ENCODE assay signal across 12 cellular contexts in the genomic region with DNA sequence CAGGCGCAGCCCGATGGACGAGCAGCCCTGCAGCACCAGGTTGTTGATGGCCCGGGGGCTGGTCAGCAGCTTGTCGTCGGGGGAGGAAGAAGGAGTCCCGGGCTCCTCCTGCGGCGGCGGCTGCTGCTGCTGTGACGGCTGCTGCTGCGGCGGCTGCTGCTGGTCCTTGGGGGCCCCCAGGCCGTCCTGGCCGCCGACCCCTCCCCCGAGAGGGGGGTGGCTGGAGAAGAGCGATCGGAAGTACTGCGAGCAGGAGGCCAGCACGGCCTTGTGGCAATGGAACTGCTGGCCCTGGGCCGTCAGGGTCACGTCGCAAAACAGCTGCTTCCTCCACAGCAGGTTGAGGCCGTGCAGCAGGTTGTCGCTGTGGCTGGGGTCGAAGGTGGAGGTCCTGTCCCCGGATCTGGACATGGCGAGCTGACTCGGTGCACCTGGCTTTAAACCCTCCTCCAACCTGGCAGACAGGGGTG. TPM values are rescaled to one million over a fixed set of nuclear protein-coding genes. Genes with fewer than 3 reads are reported as not detected.
DNase-seq lines count a peak whose midpoint lies in the region; ATAC-seq and TF ChIP-seq lines count a peak whose summit lies in the region.
"Had no signal": no experiment of that assay in that cellular context is flagged by ENCODE, and none has a peak within 500 bp of the region (broad histone marks: within the 10 kb centered on the region; RNA-seq: fewer than 3 reads in every experiment).

No MANE protein-coding gene starts in this region.

- intact Hi-C loops in left cardiac atrium (cut with DNase I) = no loop called here
- intact Hi-C loops in body of pancreas (cut with DNase I) = no loop called here
- intact Hi-C loops in Caco-2 (cut with micrococcal nuclease; ENCODE audit: unreplicated experiment) = no loop called here

- TF ChIP-seq POLR2A in body of pancreas (IDR thresholded peaks at IDR 0.05) = no peak
- no peak for TF ChIP-seq POLR2A in erythroblast (IDR thresholded peaks at IDR 0.05; ENCODE audit: low read length)

- no peak for TF ChIP-seq CTCF in cardiac muscle cell (IDR thresholded peaks at IDR 0.05; ENCODE audit: low read depth, low read length)
- no peak for TF ChIP-seq CTCF in body of pancreas (IDR thresholded peaks at IDR 0.05)
- no peak for TF ChIP-seq CTCF in type B pancreatic cell (conservative IDR thresholded peaks at IDR 0.05)
- no peak for TF ChIP-seq CTCF in Caco-2 (IDR thresholded peaks at IDR 0.05; ENCODE audit: insufficient read depth in 1 of 2, low read depth in 1 of 2, low read length in 1 of 2, severe bottlenecking in 1 of 2, unreplicated experiment in 1 of 2)

- BruUV-seq in Caco-2 (replicated peaks; lab: Mats Ljungman, UMichigan) = no TSS peak

- H3K27me3 ChIP-seq in cardiac muscle cell (no peaks in the 10 kb centered on the region), body of pancreas (peaks cover 0 to 18% of the 10 kb centered on the region in 2 donors), Caco-2 (replicated peaks; ENCODE audit: control insufficient read depth, insufficient read depth, low read length) (no peaks in the 10 kb centered on the region; the same call in 1 of the 2 replicates)

- H3K9me3 ChIP-seq in cardiac muscle cell (ENCODE audit: low read depth) = no peaks in the 10 kb centered on the region
- H3K9me3 ChIP-seq in body of pancreas = no peaks in the 10 kb centered on the region
- no peaks in the 10 kb centered on the region for H3K9me3 ChIP-seq in Caco-2

- POLR2A ChIA-PET in Caco-2 (lab: Charles Lee) = no interaction called here

- 3 to 4% methylated on average over 5 to 30 of the region's 30 CpGs for whole genome bisulfite sequencing in body of pancreas, 2 donors

- H3K4me1 Mint-ChIP-seq in type B pancreatic cell (ENCODE audit: unreplicated experiment) = peaks cover 11% of the 10 kb centered on the region
- no peaks in the 10 kb centered on the region for H3K4me1 Mint-ChIP-seq in Caco-2 (ENCODE audit: low read depth, unreplicated experiment)

- ATAC-seq in left cardiac atrium (no peak), body of pancreas (no peak), GM18873 (IDR thresholded peaks at IDR 0.05; ENCODE audit: low FRiP score, unreplicated experiment) (no peak)
- ATAC-seq: left lobe of liver had no signal

- no peaks in the 10 kb centered on the region for H3K9me3 Mint-ChIP-seq in type B pancreatic cell
- H3K9me3 Mint-ChIP-seq in Caco-2 (ENCODE audit: unreplicated experiment) = no peaks in the 10 kb centered on the region

- H3K4me3 Mint-ChIP-seq in type B pancreatic cell (peak overlapping the region; percentile 86), Caco-2 (ENCODE audit: unreplicated experiment) (no peak overlapping the region)

- H3K27ac ChIP-seq in cardiac muscle cell (peak overlapping the region; percentile 87), body of pancreas (no peak overlapping the region)

- H3K36me3 Mint-ChIP-seq in type B pancreatic cell (no peaks in the 10 kb centered on the region), Caco-2 (ENCODE audit: insufficient read depth, unreplicated experiment) (no peaks in the 10 kb centered on the region)

- CTCF ChIA-PET in Caco-2 (lab: Charles Lee) = no interaction called here

- H3K4me1 ChIP-seq in cardiac muscle cell (ENCODE audit: low read depth) (peaks cover 41% of the 10 kb centered on the region), body of pancreas (peaks cover 27% of the 10 kb centered on the region), Caco-2 (no peaks in the 10 kb centered on the region)

- peaks cover 72% of the 10 kb centered on the region for H3K27me3 Mint-ChIP-seq in type B pancreatic cell
- H3K27me3 Mint-ChIP-seq in Caco-2 (ENCODE audit: insufficient read depth, unreplicated experiment) = peaks cover 16% of the 10 kb centered on the region

- H3K4me3 ChIP-seq in cardiac muscle cell (peak overlapping the region; percentile 85), body of pancreas (no peak overlapping the region), Caco-2 (ENCODE audit: low read depth, low read length) (no peak overlapping the region)

- H3K27ac Mint-ChIP-seq in type B pancreatic cell = no peak overlapping the region
- no peak overlapping the region for H3K27ac Mint-ChIP-seq in Caco-2 (ENCODE audit: unreplicated experiment)

- H3K36me3 ChIP-seq in cardiac muscle cell (no peaks in the 10 kb centered on the region), body of pancreas (replicated peaks in 1 of 2; ENCODE audit: insufficient read depth in 1 of 2, low read depth in 2 of 2) (no peaks in the 10 kb centered on the region), Caco-2 (ENCODE audit: control insufficient read depth, insufficient read depth, low read length) (no peaks in the 10 kb centered on the region)

- DNase-seq in cardiac muscle cell (ENCODE audit: low read depth in 1 of 2, low spot score in 1 of 2) (peak in 1 of 2 donors; percentile 49), left cardiac atrium (no peak), body of pancreas (peak in 3 of 4 donors; percentile 3 to 12 (median 11)), lung microvascular endothelial cell (ENCODE audit: low read depth in 2 of 2) (peak; percentile 5 to 61), type B pancreatic cell (ENCODE audit: extremely low spot score, unreplicated experiment) (no peak), erythroblast (lab: John Stamatoyannopoulos, UW) (no peak), Caco-2 (no peak)
- DNase-seq: AML-193, NCI-H1105 treated with DMSO at 0.1 percent for 48 hours had no signal

RNA-seq across cellular contexts. Expression of a gene that starts 2.6 kb away (rescaled TPM):
- total RNA-seq in cardiac muscle cell = 69.8 and 88.0 TPM in 2 replicates
- polyA plus RNA-seq in cardiac muscle cell = 45.8 and 54.8 TPM in 2 replicates
- under 1 TPM; 0.08 to 0.24 TPM for total RNA-seq in left cardiac atrium
- not detected for total RNA-seq in body of pancreas
- 0.44 and 1.6 TPM in 2 replicates for total RNA-seq in lung microvascular endothelial cell
- total RNA-seq in type B pancreatic cell (ENCODE audit: low replicate concordance) = 0.81 and 6.1 TPM in 2 replicates
- not detected in 2 replicates for total RNA-seq in Caco-2 (2022)
- total RNA-seq: bronchial epithelial cell, left lobe of liver had no signal

Comparison
In these comparisons a context has a peak if more than half of its experiments do, and no peak if none do; other contexts are left out.
1. DNase-seq: peak in body of pancreas (3 of 4) and lung microvascular endothelial cell (2 of 2); none in left cardiac atrium (single experiment), type B pancreatic cell (single experiment), erythroblast (0 of 2) and Caco-2 (0 of 2).